In the genomic region with DNA sequence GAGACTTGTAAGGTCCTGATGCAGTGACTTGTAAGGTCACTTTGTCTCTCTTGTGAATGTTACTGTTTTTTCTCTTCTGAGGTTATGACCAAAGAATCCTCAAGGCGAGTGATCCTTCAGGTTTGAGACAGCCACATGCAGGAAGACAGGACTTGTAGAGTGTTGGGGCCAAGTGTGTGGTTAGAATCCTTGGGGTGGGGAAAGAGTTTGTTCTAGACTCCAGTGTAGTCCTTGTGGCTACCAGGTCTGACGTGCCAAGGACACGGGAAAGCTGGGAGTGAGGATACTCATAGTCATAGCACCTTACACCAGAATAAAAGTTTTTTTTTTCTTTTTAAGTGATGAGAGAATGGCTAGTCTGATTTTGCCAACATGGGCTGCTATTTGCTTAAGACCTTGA, we compare ENCODE assay signal across 24 cellular contexts. TPM values are rescaled to one million over a fixed set of nuclear protein-coding genes. Genes with fewer than 3 reads are reported as not detected.
DNase-seq lines count a peak whose midpoint lies in the region; ATAC-seq and TF ChIP-seq lines count a peak whose summit lies in the region.
"Had no signal": no experiment of that assay in that cellular context is flagged by ENCODE, and none has a peak within 500 bp of the region (broad histone marks: within the 10 kb centered on the region; RNA-seq: fewer than 3 reads in every experiment).

No MANE protein-coding gene starts in this region.

- in situ Hi-C loops in gastrocnemius medialis (cut with MboI; ENCODE audit: low sequenced_read_pairs in 4 of 4): no loop called here

- H3K4me3 ChIP-seq in left ventricle myocardium inferior: no peak overlapping the region
- no peak overlapping the region for H3K4me3 ChIP-seq in gastrocnemius medialis
- H3K4me3 ChIP-seq: A549, MG63 had no signal

- peaks cover 27% of the 10 kb centered on the region for H3K36me3 ChIP-seq in left ventricle myocardium inferior
- peaks cover 0 to 18% of the 10 kb centered on the region in 2 donors for H3K36me3 ChIP-seq in gastrocnemius medialis
- H3K36me3 ChIP-seq: MG63 had no signal

- peaks cover 57% of the 10 kb centered on the region for H3K4me1 Mint-ChIP-seq in WTC11

- H3K27me3 ChIP-seq in left ventricle myocardium inferior (ENCODE audit: low read depth) (no peaks in the 10 kb centered on the region), gastrocnemius medialis (no peaks in the 10 kb centered on the region)
- H3K27me3 ChIP-seq: MG63 had no signal

- TF ChIP-seq POLR2A in gastrocnemius medialis (IDR thresholded peaks at IDR 0.05): no peak

- POLR2A ChIA-PET in WTC11 (lab: Charles Lee): no interaction called here

- peaks cover 41% of the 10 kb centered on the region for H3K36me3 Mint-ChIP-seq in WTC11

- no peak overlapping the region for H3K4me3 Mint-ChIP-seq in WTC11
- H3K4me3 Mint-ChIP-seq: CD8-positive, alpha-beta memory T cell had no signal

- peak overlapping the region; percentile 70 for H3K27ac Mint-ChIP-seq in WTC11

- DNase-seq in left ventricle myocardium inferior: no peak
- DNase-seq in cardiac septum (ENCODE audit: low spot score): no peak
- no peak for DNase-seq in WTC11 (ENCODE audit: low spot score)
- no peak for DNase-seq in gastrocnemius medialis
- DNase-seq in DMS153 (lab: John Stamatoyannopoulos, UW): no peak
- no peak for DNase-seq in NCI-H1417 (lab: John Stamatoyannopoulos, UW)
- DNase-seq: AML-193; C1 segment of cervical spinal cord; CD8-positive, alpha-beta memory T cell; DMS 273 treated with DMSO at 0.1 percent for 48 hours; DMS79 treated with DMSO at 0.1 percent for 48 hours; GF-D8; Kasumi-1; MG63; NCI-H1417 treated with DMSO at 0.1 percent for 48 hours; NCI-H1694 treated with DMSO at 0.1 percent for 48 hours; NCI-H2081; NCI-H2227 treated with DMSO at 0.1 percent for 48 hours; NCI-H69; RPMI8226; SHP77 had no signal

- H3K9me3 ChIP-seq in left ventricle myocardium inferior (replicated peaks): peaks cover 8% of the 10 kb centered on the region
- H3K9me3 ChIP-seq in gastrocnemius medialis: no peaks in the 10 kb centered on the region
- H3K9me3 ChIP-seq: A549, MG63 had no signal

- no peak for ATAC-seq in WTC11
- ATAC-seq in gastrocnemius medialis: no peak
- ATAC-seq in HG03521 (IDR thresholded peaks at IDR 0.05; ENCODE audit: unreplicated experiment): no peak
- ATAC-seq: A549, HCT116 had no signal

- no peaks in the 10 kb centered on the region for H3K27me3 Mint-ChIP-seq in WTC11 (ENCODE audit: low read depth)
- H3K27me3 Mint-ChIP-seq: CD8-positive, alpha-beta memory T cell had no signal

- intact Hi-C loops in left ventricle myocardium inferior (cut with micrococcal nuclease): no loop called here
- intact Hi-C loops in cardiac septum (cut with DNase I): no loop called here
- intact Hi-C loops in gastrocnemius medialis (cut with DNase I; ENCODE audit: low total_unique reads): no loop called here

- H3K9me3 Mint-ChIP-seq in WTC11: peaks cover 21% of the 10 kb centered on the region
- H3K9me3 Mint-ChIP-seq: CD8-positive, alpha-beta memory T cell had no signal

- CTCF ChIA-PET in WTC11 (lab: Charles Lee): no interaction called here

- TF ChIP-seq CTCF in left ventricle myocardium inferior (IDR thresholded peaks at IDR 0.05; ENCODE audit: borderline replicate concordance): no peak
- no peak for TF ChIP-seq CTCF in WTC11 (IDR thresholded peaks at IDR 0.05)
- TF ChIP-seq CTCF in gastrocnemius medialis (IDR thresholded peaks at IDR 0.05 in 4 of 5, conservative IDR thresholded peaks at IDR 0.05 in 1 of 5): no peak

- peaks cover 48% of the 10 kb centered on the region for H3K4me1 ChIP-seq in left ventricle myocardium inferior
- peaks cover 18 to 30% of the 10 kb centered on the region in 2 donors for H3K4me1 ChIP-seq in gastrocnemius medialis

- peak overlapping the region; percentile 36 for H3K27ac ChIP-seq in left ventricle myocardium inferior (replicated peaks)
- H3K27ac ChIP-seq in gastrocnemius medialis: peak overlapping the region in 3 of 4 donors; percentile 41 to 71 (median 50)
- H3K27ac ChIP-seq: A549 had no signal

TF ChIP-seq in WTC11, 78 proteins besides CTCF, POLR2A, EP300 and RAD21 (continues in another document):
- TF ChIP-seq FOXP1 (CRISPR knock-in tag; IDR thresholded peaks at IDR 0.05; ENCODE audit: borderline replicate concordance): no peak
- TF ChIP-seq, protein P1, sequence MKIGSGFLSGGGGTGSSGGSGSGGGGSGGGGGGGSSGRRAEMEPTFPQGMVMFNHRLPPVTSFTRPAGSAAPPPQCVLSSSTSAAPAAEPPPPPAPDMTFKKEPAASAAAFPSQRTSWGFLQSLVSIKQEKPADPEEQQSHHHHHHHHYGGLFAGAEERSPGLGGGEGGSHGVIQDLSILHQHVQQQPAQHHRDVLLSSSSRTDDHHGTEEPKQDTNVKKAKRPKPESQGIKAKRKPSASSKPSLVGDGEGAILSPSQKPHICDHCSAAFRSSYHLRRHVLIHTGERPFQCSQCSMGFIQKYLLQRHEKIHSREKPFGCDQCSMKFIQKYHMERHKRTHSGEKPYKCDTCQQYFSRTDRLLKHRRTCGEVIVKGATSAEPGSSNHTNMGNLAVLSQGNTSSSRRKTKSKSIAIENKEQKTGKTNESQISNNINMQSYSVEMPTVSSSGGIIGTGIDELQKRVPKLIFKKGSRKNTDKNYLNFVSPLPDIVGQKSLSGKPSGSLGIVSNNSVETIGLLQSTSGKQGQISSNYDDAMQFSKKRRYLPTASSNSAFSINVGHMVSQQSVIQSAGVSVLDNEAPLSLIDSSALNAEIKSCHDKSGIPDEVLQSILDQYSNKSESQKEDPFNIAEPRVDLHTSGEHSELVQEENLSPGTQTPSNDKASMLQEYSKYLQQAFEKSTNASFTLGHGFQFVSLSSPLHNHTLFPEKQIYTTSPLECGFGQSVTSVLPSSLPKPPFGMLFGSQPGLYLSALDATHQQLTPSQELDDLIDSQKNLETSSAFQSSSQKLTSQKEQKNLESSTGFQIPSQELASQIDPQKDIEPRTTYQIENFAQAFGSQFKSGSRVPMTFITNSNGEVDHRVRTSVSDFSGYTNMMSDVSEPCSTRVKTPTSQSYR (CRISPR knock-in tag; IDR thresholded peaks at IDR 0.05): no peak
- TF ChIP-seq PRRX2 (CRISPR knock-in tag; IDR thresholded peaks at IDR 0.05): no peak
- TF ChIP-seq, protein P2, sequence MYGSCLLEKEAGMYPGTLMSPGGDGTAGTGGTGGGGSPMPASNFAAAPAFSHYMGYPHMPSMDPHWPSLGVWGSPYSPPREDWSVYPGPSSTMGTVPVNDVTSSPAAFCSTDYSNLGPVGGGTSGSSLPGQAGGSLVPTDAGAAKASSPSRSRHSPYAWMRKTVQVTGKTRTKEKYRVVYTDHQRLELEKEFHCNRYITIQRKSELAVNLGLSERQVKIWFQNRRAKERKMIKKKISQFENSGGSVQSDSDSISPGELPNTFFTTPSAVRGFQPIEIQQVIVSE (CRISPR knock-in tag; IDR thresholded peaks at IDR 0.05; ENCODE audit: borderline replicate concordance): no peak
- no peak for TF ChIP-seq ZNF671 (CRISPR knock-in tag; IDR thresholded peaks at IDR 0.05)
- no peak for TF ChIP-seq NR1H2 (CRISPR knock-in tag; IDR thresholded peaks at IDR 0.05)
- TF ChIP-seq NR3C1 (CRISPR knock-in tag; conservative IDR thresholded peaks at IDR 0.05; ENCODE audit: low read depth): no peak
- TF ChIP-seq TP53 (CRISPR knock-in tag; IDR thresholded peaks at IDR 0.05): no peak
- TF ChIP-seq, protein P3, sequence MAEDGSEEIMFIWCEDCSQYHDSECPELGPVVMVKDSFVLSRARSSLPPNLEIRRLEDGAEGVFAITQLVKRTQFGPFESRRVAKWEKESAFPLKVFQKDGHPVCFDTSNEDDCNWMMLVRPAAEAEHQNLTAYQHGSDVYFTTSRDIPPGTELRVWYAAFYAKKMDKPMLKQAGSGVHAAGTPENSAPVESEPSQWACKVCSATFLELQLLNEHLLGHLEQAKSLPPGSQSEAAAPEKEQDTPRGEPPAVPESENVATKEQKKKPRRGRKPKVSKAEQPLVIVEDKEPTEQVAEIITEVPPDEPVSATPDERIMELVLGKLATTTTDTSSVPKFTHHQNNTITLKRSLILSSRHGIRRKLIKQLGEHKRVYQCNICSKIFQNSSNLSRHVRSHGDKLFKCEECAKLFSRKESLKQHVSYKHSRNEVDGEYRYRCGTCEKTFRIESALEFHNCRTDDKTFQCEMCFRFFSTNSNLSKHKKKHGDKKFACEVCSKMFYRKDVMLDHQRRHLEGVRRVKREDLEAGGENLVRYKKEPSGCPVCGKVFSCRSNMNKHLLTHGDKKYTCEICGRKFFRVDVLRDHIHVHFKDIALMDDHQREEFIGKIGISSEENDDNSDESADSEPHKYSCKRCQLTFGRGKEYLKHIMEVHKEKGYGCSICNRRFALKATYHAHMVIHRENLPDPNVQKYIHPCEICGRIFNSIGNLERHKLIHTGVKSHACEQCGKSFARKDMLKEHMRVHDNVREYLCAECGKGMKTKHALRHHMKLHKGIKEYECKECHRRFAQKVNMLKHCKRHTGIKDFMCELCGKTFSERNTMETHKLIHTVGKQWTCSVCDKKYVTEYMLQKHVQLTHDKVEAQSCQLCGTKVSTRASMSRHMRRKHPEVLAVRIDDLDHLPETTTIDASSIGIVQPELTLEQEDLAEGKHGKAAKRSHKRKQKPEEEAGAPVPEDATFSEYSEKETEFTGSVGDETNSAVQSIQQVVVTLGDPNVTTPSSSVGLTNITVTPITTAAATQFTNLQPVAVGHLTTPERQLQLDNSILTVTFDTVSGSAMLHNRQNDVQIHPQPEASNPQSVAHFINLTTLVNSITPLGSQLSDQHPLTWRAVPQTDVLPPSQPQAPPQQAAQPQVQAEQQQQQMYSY (CRISPR knock-in tag; IDR thresholded peaks at IDR 0.05): no peak
- no peak for TF ChIP-seq SMAD4 (CRISPR knock-in tag; IDR thresholded peaks at IDR 0.05)

RNA-seq across cellular contexts. Expression of a gene that starts 7.3 kb away (rescaled TPM):
- total RNA-seq in left ventricle myocardium inferior: 20.9 TPM
- total RNA-seq in cardiac septum: 29.6 TPM
- 79.0 to 80.3 TPM (median 79.6 TPM) in 3 replicates for total RNA-seq in WTC11 (2021)
- 10 to 100 TPM in 2 of 4 donors, 1 to 10 TPM in 2; 7.7 to 28.7 (median 9.1) TPM for total RNA-seq in gastrocnemius medialis
